1 cellular context compared by ENCODE assay signal in genomic region chr1:186950547-186950946, GRCh38.
TF ChIP-seq lines count a peak whose summit lies in the region.

No MANE protein-coding gene starts in this region.

TF ChIP-seq in HepG2, 621 proteins besides CTCF, POLR2A, EP300 and RAD21:
- TF ChIP-seq ZNF280D (CRISPR knock-in tag; IDR thresholded peaks at IDR 0.05) (no peak), ZNF512B (CRISPR knock-in tag; IDR thresholded peaks at IDR 0.05; ENCODE audit: borderline replicate concordance) (no peak), ZNF816 (CRISPR knock-in tag; IDR thresholded peaks at IDR 0.05; ENCODE audit: borderline replicate concordance) (no peak), PRDM15 (CRISPR knock-in tag; IDR thresholded peaks at IDR 0.05) (no peak), AHDC1 (CRISPR knock-in tag; IDR thresholded peaks at IDR 0.05; ENCODE audit: borderline replicate concordance) (no peak), HNRNPK (IDR thresholded peaks at IDR 0.05; ENCODE audit: low read depth, low read length, poor library complexity, severe bottlenecking) (no peak), REPIN1 (CRISPR knock-in tag; IDR thresholded peaks at IDR 0.05; ENCODE audit: borderline replicate concordance, low read depth) (no peak)
